Comparison of ENCODE assay signal across 8 cellular contexts in the genomic region with DNA sequence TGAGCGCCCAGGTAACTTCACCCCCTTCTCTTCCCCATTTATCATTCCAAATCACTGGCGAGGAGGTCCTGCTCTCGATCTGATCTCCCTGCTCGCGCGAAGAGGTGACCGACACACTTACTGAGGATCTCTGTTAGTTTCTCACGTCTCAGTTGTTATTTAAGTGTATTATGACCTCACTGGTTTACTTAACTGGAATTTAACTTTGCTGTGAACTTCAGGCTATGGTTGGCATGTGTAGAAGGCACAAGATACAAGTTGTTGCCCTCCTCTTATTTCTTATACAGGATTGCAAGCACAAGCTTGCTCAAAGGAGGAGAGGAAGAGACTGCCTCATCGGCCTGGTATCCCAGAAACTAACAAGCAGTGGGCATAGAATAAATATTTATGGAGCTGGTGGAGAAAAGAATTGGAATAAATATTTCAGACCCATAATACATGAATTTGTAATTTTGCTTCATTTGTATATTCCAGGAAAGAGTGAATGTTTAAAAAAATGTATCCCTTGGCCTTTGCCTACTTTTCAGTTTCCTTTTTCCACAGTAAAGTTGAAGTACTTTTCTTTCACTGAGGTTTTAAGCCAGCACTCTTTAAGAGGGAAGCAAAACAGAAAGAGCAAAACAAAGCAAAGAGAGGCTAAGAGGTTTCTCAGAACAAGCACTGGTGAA. TPM values are rescaled to one million over a fixed set of nuclear protein-coding genes. Genes with fewer than 3 reads are reported as not detected.
DNase-seq lines count a peak whose midpoint lies in the region; ATAC-seq, FAIRE-seq and TF ChIP-seq lines count a peak whose summit lies in the region.

No MANE protein-coding gene starts in this region.

- peak overlapping the region; percentile 44 to 85 (median 68) for H3K4me3 ChIP-seq in Peyer's patch
- peak overlapping the region; percentile 75 to 95 (median 93) for H3K4me3 ChIP-seq in endothelial cell of umbilical vein (replicated peaks in 1 of 3; ENCODE audit: insufficient read depth in 1 of 3, low read depth in 1 of 3, low read length in 3 of 3)
- H3K4me3 ChIP-seq in mucosa of rectum (ENCODE audit: low read length in 2 of 2): peak overlapping the region; percentile 74 to 81
- peak overlapping the region; percentile 95 to 99 for H3K4me3 ChIP-seq in aorta (ENCODE audit: low read length in 2 of 2)

- H3K79me2 ChIP-seq in endothelial cell of umbilical vein (ENCODE audit: control insufficient read depth, insufficient read depth, low read length): peaks cover 59% of the 10 kb centered on the region

- TSS peak; percentile 22 for BruUV-seq in endothelial cell of umbilical vein (replicated peaks; lab: Mats Ljungman, UMichigan)

- peak overlapping the region; percentile 85 for H3K9ac ChIP-seq in endothelial cell of umbilical vein (replicated peaks; ENCODE audit: extremely low read depth, insufficient read depth, low read length)
- H3K9ac ChIP-seq in mucosa of rectum (ENCODE audit: low read depth in 1 of 2, low read length in 2 of 2): peak overlapping the region; percentile 58 to 77

- dilution Hi-C loops in endothelial cell of umbilical vein (cut with MboI; ENCODE audit: extremely low pct_ligation_motif_present, low sequenced_read_pairs): no loop called here

- H3K4me2 ChIP-seq in endothelial cell of umbilical vein (ENCODE audit: insufficient read depth, low read length): peak overlapping the region; percentile 91

- FAIRE-seq in endothelial cell of umbilical vein (lab: Jason Lieb, UNC): peak; percentile 60

- 1% methylated on average over 9 of the region's 9 CpGs for WGBS in aorta, 2 donors

- POLR2A ChIA-PET in endothelial cell of umbilical vein (lab: Charles Lee): interaction anchor here (0.6 kb wide), 1 partner anchor 132 kb away, joined by 5 read pairs; no protein-coding TSS in a partner anchor

- no peaks in the 10 kb centered on the region for H3K36me3 ChIP-seq in Peyer's patch
- H3K36me3 ChIP-seq in endothelial cell of umbilical vein (ENCODE audit: control insufficient read depth in 2 of 2, extremely low read depth in 1 of 2, insufficient read depth in 2 of 2, low read length in 2 of 2): no peaks in the 10 kb centered on the region
- H3K36me3 ChIP-seq in mucosa of rectum (ENCODE audit: control insufficient read depth in 2 of 2, insufficient read depth in 2 of 2, low read length in 2 of 2): no peaks in the 10 kb centered on the region
- no peaks in the 10 kb centered on the region for H3K36me3 ChIP-seq in aorta (ENCODE audit: control insufficient read depth in 1 of 2, insufficient read depth in 2 of 2, low read length in 1 of 2)

- no peaks in the 10 kb centered on the region for H4K20me1 ChIP-seq in endothelial cell of umbilical vein (replicated peaks; ENCODE audit: control insufficient read depth, extremely low read depth, insufficient read depth, low read length)

- H2AFZ ChIP-seq in endothelial cell of umbilical vein (ENCODE audit: low read depth, low read length): peak overlapping the region; percentile 53

- intact Hi-C loops in endothelial cell of umbilical vein (cut with micrococcal nuclease): loop anchor here (1.0 to 2.0 kb wide), 5 partner anchors 21 to 337 kb away; partner anchors contain the start of gene HDDC2
- intact Hi-C loops in aorta (cut with DNase I): loop anchor here (5.0 kb wide), 3 partner anchors 34 to 139 kb away; no protein-coding TSS in a partner anchor

- H3K4me1 ChIP-seq in Peyer's patch (peaks cover 0 to 33% (median 0%) of the 10 kb centered on the region in 4 donors), endothelial cell of umbilical vein (ENCODE audit: control insufficient read depth, extremely low read depth, insufficient read depth, low read length) (peaks cover 50% of the 10 kb centered on the region), mucosa of rectum (ENCODE audit: control insufficient read depth in 2 of 2, insufficient read depth in 2 of 2, low read length in 2 of 2) (peaks cover 0 to 8% of the 10 kb centered on the region in 2 donors), aorta (ENCODE audit: control insufficient read depth in 1 of 2, insufficient read depth in 2 of 2, low read length in 2 of 2) (no peaks in the 10 kb centered on the region)

- CTCF ChIA-PET in endothelial cell of umbilical vein (lab: Charles Lee): interaction anchor here (1.2 to 2.8 kb wide), 8 partner anchors 9 to 150 kb away, joined by 3 to 36 read pairs (median 4); no protein-coding TSS in a partner anchor

- TF ChIP-seq CTCF in GM10266 (IDR thresholded peaks at IDR 0.05; ENCODE audit: control insufficient read depth, insufficient read depth, low read depth, missing control alignments) (no peak), Peyer's patch (IDR thresholded peaks at IDR 0.05) (no peak), endothelial cell of umbilical vein (IDR thresholded peaks at IDR 0.05; ENCODE audit: extremely low read depth in 1 of 2, insufficient read depth in 1 of 2, low read depth in 1 of 2, low read length in 2 of 2) (no peak)

- H3K27ac ChIP-seq in Peyer's patch (peak overlapping the region; percentile 73 to 94 (median 87)), endothelial cell of umbilical vein (ENCODE audit: insufficient read depth, low read depth, low read length) (peak overlapping the region; percentile 69), mucosa of rectum (ENCODE audit: low read depth in 2 of 2, low read length in 2 of 2) (peak overlapping the region; percentile 65 to 75), aorta (ENCODE audit: low read depth in 1 of 2, low read length in 2 of 2) (peak overlapping the region; percentile 96 to 99)

- no peaks in the 10 kb centered on the region for H3K27me3 ChIP-seq in Peyer's patch
- H3K27me3 ChIP-seq in endothelial cell of umbilical vein (ENCODE audit: control insufficient read depth in 2 of 2, insufficient read depth in 2 of 2, low read length in 2 of 2): no peaks in the 10 kb centered on the region
- H3K27me3 ChIP-seq in mucosa of rectum (ENCODE audit: control insufficient read depth in 2 of 2, insufficient read depth in 2 of 2, low read length in 2 of 2): no peaks in the 10 kb centered on the region
- H3K27me3 ChIP-seq in aorta (ENCODE audit: control insufficient read depth in 1 of 2, insufficient read depth in 2 of 2, low read length in 1 of 2): no peaks in the 10 kb centered on the region

- H3K9me1 ChIP-seq in endothelial cell of umbilical vein (replicated peaks; ENCODE audit: control insufficient read depth, extremely low read depth, insufficient read depth, low read length): no peaks in the 10 kb centered on the region

- TF ChIP-seq POLR2A in Peyer's patch (IDR thresholded peaks at IDR 0.05) (no peak), endothelial cell of umbilical vein (IDR thresholded peaks at IDR 0.05; ENCODE audit: low read depth, low read length) (no peak)

- ATAC-seq in aorta (ENCODE audit: low FRiP score) (peak; percentile 11), GM21367 (IDR thresholded peaks at IDR 0.05; ENCODE audit: unreplicated experiment) (no peak), HG03432 (IDR thresholded peaks at IDR 0.05; ENCODE audit: unreplicated experiment) (no peak)

- DNase-seq in GM10266 (ENCODE audit: extremely low spot score) (peak; percentile 15), Peyer's patch (no peak), endothelial cell of umbilical vein (ENCODE audit: low read depth, low spot score) (peak; percentile 75), aorta (no peak)
- DNase-seq in activated CD4-positive, alpha-beta T cell treated with anti-CD3 and anti-CD28 coated beads for 4 hours: no peak

- no peaks in the 10 kb centered on the region for H3K9me3 ChIP-seq in Peyer's patch
- no peaks in the 10 kb centered on the region for H3K9me3 ChIP-seq in endothelial cell of umbilical vein (replicated peaks; ENCODE audit: control insufficient read depth, insufficient read depth, low read length)
- no peaks in the 10 kb centered on the region for H3K9me3 ChIP-seq in mucosa of rectum (ENCODE audit: control insufficient read depth in 2 of 2, low read length in 2 of 2)
- H3K9me3 ChIP-seq in aorta (ENCODE audit: control insufficient read depth, low read length): no peaks in the 10 kb centered on the region

TF ChIP-seq in endothelial cell of umbilical vein, 7 proteins besides CTCF, POLR2A, EP300 and RAD21:
- TF ChIP-seq POLR2AphosphoS5 (IDR thresholded peaks at IDR 0.05; ENCODE audit: insufficient read depth, low read depth, low read length) (no peak), MAX (IDR thresholded peaks at IDR 0.05; ENCODE audit: insufficient read depth, insufficient read length) (no peak), MYC (IDR thresholded peaks at IDR 0.05; ENCODE audit: low read depth, low read length) (no peak), GATA2 (IDR thresholded peaks at IDR 0.05; ENCODE audit: insufficient read depth, insufficient read length, low read depth, low read length) (no peak), JUN (IDR thresholded peaks at IDR 0.05; ENCODE audit: borderline replicate concordance, insufficient read depth, insufficient read length, low read depth) (no peak), EZH2 (IDR thresholded peaks at IDR 0.05; ENCODE audit: borderline replicate concordance, low read depth, low read length, severe bottlenecking) (no peak), FOS (IDR thresholded peaks at IDR 0.05; ENCODE audit: borderline replicate concordance, insufficient read depth, low read length) (no peak)

RNA-seq across cellular contexts. Expression of gene RNF217, which starts 1.3 kb away (rescaled TPM):
- total RNA-seq in Peyer's patch: 10 to 100 TPM in 3 of 4 donors, 1 to 10 TPM in 1; 7.4 to 60.1 (median 23.5) TPM
- total RNA-seq in endothelial cell of umbilical vein: 32.5 and 33.1 TPM in 2 replicates
- polyA plus RNA-seq in endothelial cell of umbilical vein: 8.2 and 8.8 TPM in 2 replicates
- 7.0 and 10.4 TPM in 2 replicates for polyA plus RNA-seq in endothelial cell of umbilical vein (2011; cell fraction: cytosol; rRNA removed)
- polyA plus RNA-seq in endothelial cell of umbilical vein (2011; cell fraction: nucleus; rRNA removed): 57.0 and 62.7 TPM in 2 replicates
- 9.2 and 10.5 TPM in 2 replicates for polyA plus RNA-seq in endothelial cell of umbilical vein (2012)
- polyA minus RNA-seq in endothelial cell of umbilical vein: 33.3 and 42.5 TPM in 2 replicates
- 15.2 TPM for polyA minus RNA-seq in endothelial cell of umbilical vein (2011; cell fraction: cytosol; rRNA and poly(A)+ RNA removed)
- 71.6 and 85.4 TPM in 2 replicates for polyA minus RNA-seq in endothelial cell of umbilical vein (2011; cell fraction: nucleus; rRNA and poly(A)+ RNA removed)
- 10 to 100 TPM; 52.6 to 79.5 TPM for total RNA-seq in aorta
- polyA plus RNA-seq in aorta: 10 to 100 TPM in 1 of 2 donors, 1 to 10 TPM in 1; 5.0 to 14.2 TPM

Comparison
In these comparisons a context has a peak if more than half of its experiments do, and no peak if none do; other contexts are left out.
1. DNase-seq: peak in GM10266 (single experiment) and endothelial cell of umbilical vein (single experiment); none in Peyer's patch (0 of 3), aorta (0 of 2) and activated CD4-positive, alpha-beta T cell treated with anti-CD3 and anti-CD28 coated beads for 4 hours (0 of 2).
2. Peak in every context shown above with its lines, with median percentiles within 50 percentile points of each other: H3K27ac ChIP-seq and H3K4me3 ChIP-seq.